9 cellular contexts compared by ENCODE assay signal in genomic region chr12:5022465-5023061, GRCh38. TPM values are rescaled to one million over a fixed set of nuclear protein-coding genes. Genes with fewer than 3 reads are reported as not detected.
DNase-seq lines count a peak whose midpoint lies in the region; ATAC-seq, FAIRE-seq and TF ChIP-seq lines count a peak whose summit lies in the region.
"Had no signal": no experiment of that assay in that cellular context is flagged by ENCODE, and none has a peak within 500 bp of the region (broad histone marks: within the 10 kb centered on the region; RNA-seq: fewer than 3 reads in every experiment).

No MANE protein-coding gene starts in this region.

- no peak overlapping the region for H2AFZ ChIP-seq in K562 (ENCODE audit: low read depth, low read length)

- H3K9me1 ChIP-seq in K562 (ENCODE audit: control insufficient read depth, insufficient read depth, low read length): no peaks in the 10 kb centered on the region

- H3F3A ChIP-seq in DOHH2 (ENCODE audit: control insufficient read depth, insufficient read depth): no peaks in the 10 kb centered on the region

- DNase-seq in HT-29 (ENCODE audit: low spot score): peak; percentile 61
- DNase-seq in RCC 7860 (ENCODE audit: low spot score): peak; percentile 18
- peak; percentile 34 to 67 (median 62) for DNase-seq in K562 (ENCODE audit: extremely low read depth in 1 of 4, low spot score in 3 of 4)
- DNase-seq in iris pigment epithelial cell (ENCODE audit: low read depth): peak; percentile 21
- DNase-seq in stimulated activated effector memory CD8-positive, alpha-beta T cell treated with anti-CD3 and anti-CD28 coated beads, Interleukin-12 subunit alpha, Interleukin-12 subunit beta, amount 100 ng/mL, for 72 hours (ENCODE audit: low spot score in 2 of 2): peak; percentile 11 to 54
- no peak for DNase-seq in KG1 (lab: John Stamatoyannopoulos, UW)

- H3K9me3 ChIP-seq in DOHH2 (ENCODE audit: control insufficient read depth, insufficient read depth, low read length) (no peaks in the 10 kb centered on the region), K562 (replicated peaks; ENCODE audit: control insufficient read depth, insufficient read depth, low read depth, low read length) (no peaks in the 10 kb centered on the region)

- peak; percentile 32 to 67; a peak in 3 of 4 replicates for TF ChIP-seq RAD21 in K562 (CRISPR knock-in tag; conservative IDR thresholded peaks at IDR 0.05 in 1 of 2, IDR thresholded peaks at IDR 0.05 in 1 of 2)

- no peak overlapping the region for H3K9ac ChIP-seq in K562 (ENCODE audit: insufficient read depth in 1 of 2, low read depth in 2 of 2, low read length in 2 of 2)

- peak; percentile 74; the same call in 2 of the 3 replicates for ATAC-seq in K562
- no peak for ATAC-seq in stimulated activated effector memory CD8-positive, alpha-beta T cell treated with anti-CD3 and anti-CD28 coated beads, Interleukin-12 subunit alpha, Interleukin-12 subunit beta, amount 100 ng/mL, for 72 hours
- no peak for ATAC-seq in GM18519 (IDR thresholded peaks at IDR 0.05; ENCODE audit: low FRiP score, unreplicated experiment)

- H3K79me2 ChIP-seq in DOHH2 (ENCODE audit: control insufficient read depth, low read length) (no peaks in the 10 kb centered on the region), K562 (ENCODE audit: control insufficient read depth, insufficient read depth, low read length) (no peaks in the 10 kb centered on the region)

- H3K4me1 Mint-ChIP-seq in stimulated activated effector memory CD8-positive, alpha-beta T cell treated with anti-CD3 and anti-CD28 coated beads, Interleukin-12 subunit alpha, Interleukin-12 subunit beta, amount 100 ng/mL, for 72 hours: peaks cover 5% of the 10 kb centered on the region

- H3K4me1 ChIP-seq in DOHH2 (ENCODE audit: control insufficient read depth, low read length) (no peaks in the 10 kb centered on the region), K562 (replicated peaks in 1 of 2; ENCODE audit: control insufficient read depth in 2 of 2, insufficient read depth in 2 of 2, low read length in 2 of 2) (peaks cover 0 to 6% of the 10 kb centered on the region in 2 experiments; a peak in 3 of 5 replicates)

- no peak overlapping the region for H3K27ac Mint-ChIP-seq in stimulated activated effector memory CD8-positive, alpha-beta T cell treated with anti-CD3 and anti-CD28 coated beads, Interleukin-12 subunit alpha, Interleukin-12 subunit beta, amount 100 ng/mL, for 72 hours

- POLR2A ChIA-PET in K562 (lab: Yijun Ruan, JAX): no interaction called here

- H3K4me2 ChIP-seq in DOHH2 (ENCODE audit: low read length) (no peak overlapping the region), K562 (ENCODE audit: insufficient read depth, low read length) (no peak overlapping the region)

- FAIRE-seq in RCC 7860 (lab: Jason Lieb, UNC) (no peak), K562 (lab: Jason Lieb, UNC) (peak; percentile 67)

- no peaks in the 10 kb centered on the region for H3K36me3 Mint-ChIP-seq in stimulated activated effector memory CD8-positive, alpha-beta T cell treated with anti-CD3 and anti-CD28 coated beads, Interleukin-12 subunit alpha, Interleukin-12 subunit beta, amount 100 ng/mL, for 72 hours

- CTCF ChIA-PET in K562 (lab: Yijun Ruan, JAX; ENCODE audit: low intra/inter-chr PET ratio): interaction anchor here (0.7 to 1.9 kb wide), 2 partner anchors 60 to 62 kb away, joined by 3 to 21 read pairs; no protein-coding TSS in a partner anchor

- in situ Hi-C loops in K562 (cut with MboI): no loop called here

- H3K27me3 ChIP-seq in DOHH2 (ENCODE audit: control insufficient read depth, low read length) (peaks cover 9% of the 10 kb centered on the region; the same call in 1 of the 2 replicates), K562 (ENCODE audit: control insufficient read depth in 2 of 2, insufficient read depth in 2 of 2, low read length in 2 of 2) (peaks cover 0 to 15% of the 10 kb centered on the region in 2 experiments; a peak in 2 of 5 replicates)

- H3K9me3 Mint-ChIP-seq in stimulated activated effector memory CD8-positive, alpha-beta T cell treated with anti-CD3 and anti-CD28 coated beads, Interleukin-12 subunit alpha, Interleukin-12 subunit beta, amount 100 ng/mL, for 72 hours: no peaks in the 10 kb centered on the region

- 2% methylated on average over 9 of the region's 12 CpGs for WGBS in K562 (ENCODE audit: insufficient coverage, low coverage, missing lambda C conversion rate)

- H3K27ac ChIP-seq in DOHH2 (ENCODE audit: low read depth, low read length) (no peak overlapping the region), K562 (ENCODE audit: extremely low read depth, low read depth, low read length) (no peak overlapping the region)
- H3K27ac ChIP-seq: SK-N-MC had no signal

- no peaks in the 10 kb centered on the region for H3K36me3 ChIP-seq in DOHH2 (ENCODE audit: control insufficient read depth, low read length)
- no peaks in the 10 kb centered on the region for H3K36me3 ChIP-seq in K562 (ENCODE audit: control insufficient read depth, insufficient read depth, low read length)

- no TSS peak for BruUV-seq in K562 (replicated peaks; lab: Mats Ljungman, UMichigan)

- no peaks in the 10 kb centered on the region for H3K9me2 ChIP-seq in DOHH2 (replicated peaks; ENCODE audit: control insufficient read depth, low read length)

- H4K20me1 ChIP-seq in DOHH2 (ENCODE audit: control insufficient read depth, insufficient read depth, low read depth, low read length) (no peaks in the 10 kb centered on the region), K562 (replicated peaks; ENCODE audit: control insufficient read depth, insufficient read depth, low read length) (no peaks in the 10 kb centered on the region; the same call in 1 of the 2 replicates)

- H3K4me3 ChIP-seq in DOHH2 (ENCODE audit: low read length): no peak overlapping the region
- no peak overlapping the region for H3K4me3 ChIP-seq in K562
- H3K4me3 ChIP-seq: SK-N-MC had no signal

- no peak for TF ChIP-seq POLR2A in K562 (conservative IDR thresholded peaks at IDR 0.05)

- TF ChIP-seq EP300 in K562 (IDR thresholded peaks at IDR 0.05; ENCODE audit: low read length): no peak

- H3K4me3 Mint-ChIP-seq in stimulated activated effector memory CD8-positive, alpha-beta T cell treated with anti-CD3 and anti-CD28 coated beads, Interleukin-12 subunit alpha, Interleukin-12 subunit beta, amount 100 ng/mL, for 72 hours: no peak overlapping the region

- TF ChIP-seq CTCF in DOHH2 (IDR thresholded peaks at IDR 0.05; ENCODE audit: low read depth, low read length, poor library complexity, severe bottlenecking) (peak; percentile 93), K562 (IDR thresholded peaks at IDR 0.05 in 2 of 3, conservative IDR thresholded peaks at IDR 0.05 in 1 of 3; ENCODE audit: insufficient read depth in 2 of 3, low read depth in 1 of 3, low read length in 3 of 3) (peak; percentile 62 to 79 (median 65))

- intact Hi-C loops in K562 (cut with micrococcal nuclease): loop anchor here (1.0 kb wide), 1 partner anchor 62 kb away; no protein-coding TSS in a partner anchor

TF ChIP-seq in K562, 482 proteins besides CTCF, POLR2A, EP300 and RAD21:
- TF ChIP-seq TAF15 (IDR thresholded peaks at IDR 0.05; ENCODE audit: low read depth, low read length) (no peak), SMC3 (conservative IDR thresholded peaks at IDR 0.05; ENCODE audit: insufficient read depth, low read depth, low read length) (peak; percentile 49)
TF ChIP-seq in K562: peak in this region for 1.

RNA-seq across cellular contexts. Expression of gene KCNA5, which starts 21.1 kb away (rescaled TPM):
- total RNA-seq in HT-29 (2014; rRNA removed; shearing (Covaris generic)): not detected in 2 replicates
- not detected in 2 replicates for total RNA-seq in K562 (2011; cell fraction: chromatin; rRNA removed; ENCODE audit: low replicate concordance)
- not detected in 2 replicates for total RNA-seq in K562 (2011; cell fraction: nucleolus; rRNA removed)
- not detected in 2 replicates for total RNA-seq in K562 (2011; cell fraction: nucleoplasm; rRNA removed)
- total RNA-seq in K562 (2014; rRNA removed) (not detected in 2 replicates), K562 (2014; rRNA removed; fragmentation: Illumina TruSeq; extraction: Trizol) (not detected in 2 replicates), K562 (2015; rRNA removed; fragmentation: Illumina TruSeq; extraction: Trizol) (not detected in 2 replicates), K562 (2021) (not detected in 2 replicates)
- polyA plus RNA-seq in K562 (2011; rRNA removed) (not detected in 2 replicates), K562 (2014; fragmentation: Illumina TruSeq; extraction: Trizol) (not detected in 2 replicates), K562 (2014; fragmentation: Nextera tagmentation; extraction: Ambion mirVana) (not detected), K562 (2014; rRNA removed) (not detected in 2 replicates)
- not detected in 2 replicates for polyA plus RNA-seq in K562 (2011; cell fraction: cytosol; rRNA removed)
- not detected in 2 replicates for polyA plus RNA-seq in K562 (2011; cell fraction: nucleus; rRNA removed)
- polyA plus RNA-seq in K562 (2012): not detected in 2 replicates
- polyA minus RNA-seq in K562 (2011; rRNA and poly(A)+ RNA removed): not detected in 2 replicates
- not detected in 2 replicates for polyA minus RNA-seq in K562 (2011; cell fraction: cytosol; rRNA and poly(A)+ RNA removed)
- not detected in 2 replicates for polyA minus RNA-seq in K562 (2011; cell fraction: nucleus; rRNA and poly(A)+ RNA removed)
